In the genomic region with DNA sequence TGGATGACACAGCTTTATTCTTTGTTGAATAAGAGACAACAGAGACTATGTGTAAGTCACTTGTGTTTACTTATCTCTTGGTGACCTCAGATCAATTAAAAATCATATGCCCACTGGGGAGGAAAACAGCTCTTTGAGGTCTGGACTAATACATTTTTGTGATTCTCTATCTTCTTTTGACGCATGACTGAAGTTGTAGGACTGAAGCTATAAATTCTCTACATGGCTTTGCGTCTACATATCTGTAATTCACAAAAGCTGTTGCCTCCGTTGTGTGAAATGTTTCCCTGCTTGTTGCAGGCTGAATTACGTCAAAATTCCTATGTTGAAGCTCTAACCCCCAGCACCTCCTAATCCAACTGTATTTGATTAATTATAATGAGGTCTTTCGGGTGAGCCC, we compare ENCODE assay signal across 13 cellular contexts.
DNase-seq lines count a peak whose midpoint lies in the region; TF ChIP-seq lines count a peak whose summit lies in the region.
"Had no signal": no experiment of that assay in that cellular context is flagged by ENCODE, and none has a peak within 500 bp of the region (broad histone marks: within the 10 kb centered on the region; RNA-seq: fewer than 3 reads in every experiment).

No MANE protein-coding gene starts in this region.

- no peaks in the 10 kb centered on the region for H3K27me3 Mint-ChIP-seq in glutamatergic neuron (ENCODE audit: unreplicated experiment)

- H3K9me2 ChIP-seq in hepatocyte (replicated peaks; ENCODE audit: insufficient read depth), result no peaks in the 10 kb centered on the region

- TF ChIP-seq CTCF in glutamatergic neuron (IDR thresholded peaks at IDR 0.05; ENCODE audit: partially characterized antibody, unreplicated experiment), result no peak
- TF ChIP-seq CTCF in hepatocyte (IDR thresholded peaks at IDR 0.05; ENCODE audit: poor library complexity), result no peak

- no peaks in the 10 kb centered on the region for H3K9me3 ChIP-seq in hepatocyte (ENCODE audit: low read depth)

- H3K36me3 Mint-ChIP-seq in glutamatergic neuron (ENCODE audit: unreplicated experiment), result no peaks in the 10 kb centered on the region
- H3K36me3 Mint-ChIP-seq: CD14-positive monocyte; CD8-positive, alpha-beta T cell had no signal

- no peak overlapping the region for H3K27ac ChIP-seq in hepatocyte
- H3K27ac ChIP-seq: 22Rv1 had no signal

- no peak overlapping the region for H3K4me2 ChIP-seq in hepatocyte

- no peak overlapping the region for H3K4me3 Mint-ChIP-seq in glutamatergic neuron (ENCODE audit: unreplicated experiment)
- H3K4me3 Mint-ChIP-seq: CD14-positive monocyte; CD8-positive, alpha-beta T cell; HFFc6 had no signal

- H3K4me1 ChIP-seq in hepatocyte (ENCODE audit: insufficient read depth), result no peaks in the 10 kb centered on the region

- WGBS in hepatocyte (ENCODE audit: low lambda C conversion rate, missing lambda C conversion rate), result 81% methylated on average over 5 of the region's 5 CpGs

- H3K79me2 ChIP-seq in hepatocyte, result no peaks in the 10 kb centered on the region

- H3K27ac Mint-ChIP-seq in glutamatergic neuron (ENCODE audit: unreplicated experiment), result peak overlapping the region; percentile 65
- H3K27ac Mint-ChIP-seq: CD14-positive monocyte; CD8-positive, alpha-beta T cell; HFFc6 had no signal

- H3K4me1 Mint-ChIP-seq in glutamatergic neuron (ENCODE audit: low read depth, unreplicated experiment), result peaks cover 11% of the 10 kb centered on the region
- H3K4me1 Mint-ChIP-seq: CD14-positive monocyte had no signal

- H4K20me1 ChIP-seq in hepatocyte (ENCODE audit: insufficient read depth, poor library complexity, severe bottlenecking), result no peaks in the 10 kb centered on the region

- H3K9me3 Mint-ChIP-seq in glutamatergic neuron (ENCODE audit: unreplicated experiment), result peaks cover 1% of the 10 kb centered on the region
- H3K9me3 Mint-ChIP-seq: CD8-positive, alpha-beta T cell had no signal

- peak; percentile 47 for DNase-seq in DMS53 (lab: John Stamatoyannopoulos, UW)
- no peak for DNase-seq in DMS53 treated with DMSO at 0.1 percent for 48 hours (lab: John Stamatoyannopoulos, UW; ENCODE audit: unreplicated experiment)
- peak; percentile 3 for DNase-seq in OCI-M1 (lab: John Stamatoyannopoulos, UW)
- DNase-seq in glutamatergic neuron, result no peak
- DNase-seq in hepatocyte (ENCODE audit: low spot score), result no peak
- DNase-seq in activated T-cell treated with anti-CD3 and anti-CD28 coated beads, Interleukin-2, amount 50 U/mL, for 1 hour, result no peak
- DNase-seq in Kasumi-1 (lab: John Stamatoyannopoulos, UW), result no peak
- DNase-seq: CD8-positive, alpha-beta T cell; COR-L47; HCEC 1CT; HFFc6 had no signal

- H2AFZ ChIP-seq in hepatocyte, result no peak overlapping the region

- H3K27me3 ChIP-seq in hepatocyte, result no peaks in the 10 kb centered on the region

- H3K36me3 ChIP-seq in hepatocyte (replicated peaks; ENCODE audit: insufficient read depth, low read depth), result no peaks in the 10 kb centered on the region

- H3K4me3 ChIP-seq in hepatocyte, result no peak overlapping the region

Comparison
In these comparisons a context has a peak if more than half of its experiments do, and no peak if none do; other contexts are left out.
1. DNase-seq: peak in DMS53 (single experiment) and OCI-M1 (single experiment); none in DMS53 treated with DMSO at 0.1 percent for 48 hours (single experiment), glutamatergic neuron (single experiment), hepatocyte (single experiment), activated T-cell treated with anti-CD3 and anti-CD28 coated beads, Interleukin-2, amount 50 U/mL, for 1 hour (single experiment) and Kasumi-1 (0 of 2).